24 cellular contexts compared by ENCODE assay signal in genomic region chr14:74866708-74867389, GRCh38. TPM values are rescaled to one million over a fixed set of nuclear protein-coding genes. Genes with fewer than 3 reads are reported as not detected.
DNase-seq lines count a peak whose midpoint lies in the region; ATAC-seq and TF ChIP-seq lines count a peak whose summit lies in the region.
"Had no signal": no experiment of that assay in that cellular context is flagged by ENCODE, and none has a peak within 500 bp of the region (broad histone marks: within the 10 kb centered on the region; RNA-seq: fewer than 3 reads in every experiment).

No MANE protein-coding gene starts in this region.

- TF ChIP-seq CTCF in endodermal cell (conservative IDR thresholded peaks at IDR 0.05) = no peak

- H3K27ac ChIP-seq in SK-N-MC = peak overlapping the region; percentile 27; the same call in 1 of the 2 replicates
- H3K27ac ChIP-seq in endodermal cell (ENCODE audit: low read depth, low read length) = no peak overlapping the region
- H3K27ac ChIP-seq: cardiac muscle cell, PC-9 had no signal

- H3K4me1 Mint-ChIP-seq in activated naive CD4-positive, alpha-beta T cell treated with anti-CD3 and anti-CD28 coated beads, Interleukin-2, amount 50 U/mL, for 24 hours = peaks cover 27% of the 10 kb centered on the region
- H3K4me1 Mint-ChIP-seq in endodermal cell = no peaks in the 10 kb centered on the region

- H3K27me3 Mint-ChIP-seq in activated naive CD4-positive, alpha-beta T cell treated with anti-CD3 and anti-CD28 coated beads, Interleukin-2, amount 50 U/mL, for 24 hours = no peaks in the 10 kb centered on the region
- peaks cover 29% of the 10 kb centered on the region for H3K27me3 Mint-ChIP-seq in endodermal cell (ENCODE audit: insufficient read depth)

- H3K4me1 ChIP-seq in endodermal cell (ENCODE audit: control insufficient read depth, insufficient read depth, low read length) = no peaks in the 10 kb centered on the region
- H3K4me1 ChIP-seq: HAP-1, transverse colon had no signal

- H3K9ac ChIP-seq in SK-N-MC (ENCODE audit: insufficient read length) = no peak overlapping the region
- H3K9ac ChIP-seq in endodermal cell (ENCODE audit: extremely low read depth, low read length, poor library complexity, severe bottlenecking) = no peak overlapping the region

- H3K36me3 ChIP-seq in SK-N-MC (ENCODE audit: insufficient read depth, low read length) = no peaks in the 10 kb centered on the region
- H3K36me3 ChIP-seq in endodermal cell (ENCODE audit: control insufficient read depth, insufficient read depth, low read length) = no peaks in the 10 kb centered on the region
- H3K36me3 ChIP-seq: cardiac muscle cell, HAP-1, transverse colon had no signal

- no peaks in the 10 kb centered on the region for H3K9me3 ChIP-seq in SK-N-MC (ENCODE audit: low read depth, low read length)
- H3K9me3 ChIP-seq in endodermal cell (ENCODE audit: control insufficient read depth, low read length) = no peaks in the 10 kb centered on the region
- H3K9me3 ChIP-seq: HAP-1, transverse colon had no signal

- WGBS in endodermal cell (ENCODE audit: insufficient coverage in 1 of 2, insufficient read length in 1 of 2), 2 experiments = 87 to 89% methylated on average over 3 of the region's 3 CpGs

- no peak for DNase-seq in activated naive CD4-positive, alpha-beta T cell (lab: John Stamatoyannopoulos, UW)
- DNase-seq in SK-N-MC (ENCODE audit: low read depth, low spot score) (no peak), endodermal cell (peak; percentile 17), NCI-H524 (lab: John Stamatoyannopoulos, UW) (no peak)
- peak; percentile 23 for DNase-seq in stimulated activated CD8-positive, alpha-beta memory T cell treated with anti-CD3 and anti-CD28 coated beads, Interleukin-4, amount 100 ng/mL, for 48 hours
- DNase-seq: activated naive CD4-positive, alpha-beta T cell treated with anti-CD3 and anti-CD28 coated beads for 36 hours; DMS 273 treated with DMSO at 0.1 percent for 48 hours; kidney glomerular epithelial cell; NCI-H1105; NCI-H510A; PC-9; SHP77; transverse colon had no signal

- H3K4me3 Mint-ChIP-seq in activated naive CD4-positive, alpha-beta T cell treated with anti-CD3 and anti-CD28 coated beads, Interleukin-2, amount 50 U/mL, for 24 hours = peak overlapping the region; percentile 50
- no peak overlapping the region for H3K4me3 Mint-ChIP-seq in endodermal cell
- H3K4me3 Mint-ChIP-seq: CD14-positive monocyte; dendritic cell treated with granulocyte-macrophage colony-stimulating factor and Interleukin-4, amounts not matched to agents 40 ng/mL and 50 ng/mL, for 4 days had no signal

- ATAC-seq in GM21576 (IDR thresholded peaks at IDR 0.05; ENCODE audit: unreplicated experiment) (no peak), HG03039 (IDR thresholded peaks at IDR 0.05; ENCODE audit: unreplicated experiment) (no peak)

- no peaks in the 10 kb centered on the region for H3K36me3 Mint-ChIP-seq in activated naive CD4-positive, alpha-beta T cell treated with anti-CD3 and anti-CD28 coated beads, Interleukin-2, amount 50 U/mL, for 24 hours
- no peaks in the 10 kb centered on the region for H3K36me3 Mint-ChIP-seq in endodermal cell (ENCODE audit: low read depth)
- H3K36me3 Mint-ChIP-seq: CD14-positive monocyte had no signal

- H3K4me3 ChIP-seq in SK-N-MC = no peak overlapping the region
- no peak overlapping the region for H3K4me3 ChIP-seq in endodermal cell (ENCODE audit: low read length)
- H3K4me3 ChIP-seq: cardiac muscle cell, HAP-1, lung, PC-9, transverse colon had no signal

- H3K27me3 ChIP-seq in endodermal cell (ENCODE audit: control insufficient read depth, insufficient read depth, low read length, poor library complexity, severe bottlenecking) = peaks cover 20% of the 10 kb centered on the region
- H3K27me3 ChIP-seq: cardiac muscle cell, transverse colon had no signal

- no peaks in the 10 kb centered on the region for H3K9me3 Mint-ChIP-seq in activated naive CD4-positive, alpha-beta T cell treated with anti-CD3 and anti-CD28 coated beads, Interleukin-2, amount 50 U/mL, for 24 hours
- H3K9me3 Mint-ChIP-seq in endodermal cell = no peaks in the 10 kb centered on the region
- H3K9me3 Mint-ChIP-seq: activated naive CD4-positive, alpha-beta T cell treated with anti-CD3 and anti-CD28 coated beads for 36 hours; dendritic cell treated with granulocyte-macrophage colony-stimulating factor and Interleukin-4, amounts not matched to agents 40 ng/mL and 50 ng/mL, for 4 days had no signal

- peak overlapping the region; percentile 76 for H3K27ac Mint-ChIP-seq in activated naive CD4-positive, alpha-beta T cell treated with anti-CD3 and anti-CD28 coated beads, Interleukin-2, amount 50 U/mL, for 24 hours
- H3K27ac Mint-ChIP-seq in endodermal cell = no peak overlapping the region
- H3K27ac Mint-ChIP-seq: activated naive CD4-positive, alpha-beta T cell treated with anti-CD3 and anti-CD28 coated beads for 36 hours; CD14-positive monocyte; dendritic cell treated with granulocyte-macrophage colony-stimulating factor and Interleukin-4, amounts not matched to agents 40 ng/mL and 50 ng/mL, for 4 days; progenitor cell of endocrine pancreas had no signal

RNA-seq across cellular contexts. Expression of gene PROX2, which starts 9.1 kb away (rescaled TPM):
- not detected for total RNA-seq in endodermal cell
- not detected for polyA plus RNA-seq in endodermal cell (2013, experiment 1 of 2)
- not detected for polyA plus RNA-seq in endodermal cell (2013, experiment 2 of 2)
- total RNA-seq: aorta, cardiac muscle cell, M059J, PC-9, progenitor cell of endocrine pancreas had no signal
- polyA plus RNA-seq: aorta, CD14-positive monocyte had no signal

RNA-seq across cellular contexts. Expression of gene DLST, which starts 14.9 kb away (rescaled TPM):
- 100 to 1,000 TPM; 119 to 126 TPM for total RNA-seq in endodermal cell
- 84.7 TPM for polyA plus RNA-seq in endodermal cell (2013, experiment 1 of 2)
- polyA plus RNA-seq in endodermal cell (2013, experiment 2 of 2) = 76.8 TPM

RNA-seq across cellular contexts. Expression of gene RPS6KL1, which starts 56.2 kb away (rescaled TPM):
- 10 to 100 TPM in 1 of 2 donors, 1 to 10 TPM in 1; 4.4 to 10.4 TPM for total RNA-seq in endodermal cell
- 9.9 TPM for polyA plus RNA-seq in endodermal cell (2013, experiment 1 of 2)
- polyA plus RNA-seq in endodermal cell (2013, experiment 2 of 2) = 8.9 TPM
- total RNA-seq: M059J had no signal
- polyA plus RNA-seq: CD14-positive monocyte had no signal

Comparison
In these comparisons a context has a peak if more than half of its experiments do, and no peak if none do; other contexts are left out.
1. DNase-seq: peak in endodermal cell (single experiment) and stimulated activated CD8-positive, alpha-beta memory T cell treated with anti-CD3 and anti-CD28 coated beads, Interleukin-4, amount 100 ng/mL, for 48 hours (single experiment); none in activated naive CD4-positive, alpha-beta T cell (0 of 4), SK-N-MC (single experiment) and NCI-H524 (0 of 2).